In the genomic region with DNA sequence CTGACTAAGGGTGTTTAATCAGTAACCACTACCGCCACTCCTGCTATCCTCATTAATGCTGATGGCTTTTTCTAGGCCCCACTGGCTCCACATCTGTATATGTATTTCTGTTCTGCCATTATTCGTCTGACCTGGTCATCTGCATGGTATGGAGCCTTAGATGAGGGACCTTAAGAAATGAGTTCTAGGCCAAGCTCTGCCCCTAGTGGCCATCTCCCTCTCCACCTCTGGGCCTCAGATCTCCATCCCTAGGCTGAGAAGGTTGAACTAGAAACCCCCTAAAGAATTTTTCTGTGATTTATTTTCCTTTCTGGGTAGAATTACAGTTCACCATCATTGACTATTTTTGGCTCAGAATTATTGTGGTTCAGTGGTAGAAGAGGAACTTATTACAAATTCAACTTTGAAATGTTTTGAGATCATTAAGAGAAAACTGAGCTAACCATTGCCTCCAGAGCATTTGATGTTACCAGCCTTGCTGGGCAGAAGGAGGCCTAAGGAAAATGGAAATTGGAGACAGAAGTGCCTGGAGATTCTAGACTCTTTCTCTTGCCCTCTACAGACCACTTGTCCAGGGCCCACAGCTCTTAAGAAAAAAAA, we compare ENCODE assay signal across 13 cellular contexts.
DNase-seq lines count a peak whose midpoint lies in the region; ATAC-seq and TF ChIP-seq lines count a peak whose summit lies in the region.
"Had no signal": no experiment of that assay in that cellular context is flagged by ENCODE, and none has a peak within 500 bp of the region (broad histone marks: within the 10 kb centered on the region; RNA-seq: fewer than 3 reads in every experiment).

No MANE protein-coding gene starts in this region.

- no TSS peak for BruUV-seq in MCF 10A (replicated peaks; lab: Mats Ljungman, UMichigan)
- BruUV-seq in OCI-LY7 (replicated peaks; lab: Mats Ljungman, UMichigan) = no TSS peak

- POLR2A ChIA-PET in MCF 10A (lab: Yijun Ruan, JAX) (interaction anchor here (1.6 kb wide), 1 partner anchor 10 kb away, joined by 6 read pairs; no protein-coding TSS in a partner anchor), OCI-LY7 (lab: Charles Lee) (no interaction called here)

- no peaks in the 10 kb centered on the region for H3K9me3 Mint-ChIP-seq in MCF 10A (ENCODE audit: unreplicated experiment)
- H3K9me3 Mint-ChIP-seq: activated T-helper 17 cell treated with anti-CD3 and anti-CD28 coated beads, Interleukin-2, amount 50 U/mL, for 72 hours; T-helper 2 cell treated with Interferon-gamma antibody and Interleukin-4, amounts not matched to agents 5 μg/mL and 100 μg/mL, for 36 hours had no signal

- H3K4me1 ChIP-seq in breast epithelium (no peaks in the 10 kb centered on the region), OCI-LY7 (ENCODE audit: insufficient read depth, low read length, poor library complexity, severe bottlenecking) (no peaks in the 10 kb centered on the region), upper lobe of right lung (no peaks in the 10 kb centered on the region)

- no peaks in the 10 kb centered on the region for H3K9me2 ChIP-seq in OCI-LY7 (ENCODE audit: insufficient read depth, low read length)

- H3K27ac ChIP-seq in breast epithelium (no peak overlapping the region), OCI-LY7 (ENCODE audit: low read depth, low read length, poor library complexity, severe bottlenecking) (no peak overlapping the region), upper lobe of right lung (no peak overlapping the region)

- TF ChIP-seq POLR2A in breast epithelium (IDR thresholded peaks at IDR 0.05) = no peak

- DNase-seq in MCF 10A (ENCODE audit: unreplicated experiment) (peak; percentile 24), breast epithelium (ENCODE audit: low spot score in 2 of 2) (no peak), OCI-LY7 (ENCODE audit: low spot score) (no peak), fibroblast of mammary gland (ENCODE audit: low read depth) (no peak), upper lobe of right lung (no peak), globus pallidus (ENCODE audit: low spot score) (no peak), NCI-H446 treated with DMSO at 0.1 percent for 48 hours (lab: John Stamatoyannopoulos, UW) (no peak)
- DNase-seq: CD4-positive, alpha-beta memory T cell; midbrain; NCI-H2081 had no signal

- no peak overlapping the region for H2AFZ ChIP-seq in OCI-LY7 (ENCODE audit: low read length)

- H3K27me3 Mint-ChIP-seq in MCF 10A (ENCODE audit: insufficient read depth, unreplicated experiment) = no peaks in the 10 kb centered on the region

- H3K36me3 ChIP-seq in breast epithelium (no peaks in the 10 kb centered on the region), OCI-LY7 (ENCODE audit: insufficient read depth, low read length) (no peaks in the 10 kb centered on the region), upper lobe of right lung (no peaks in the 10 kb centered on the region)

- TF ChIP-seq CTCF in MCF 10A (IDR thresholded peaks at IDR 0.05; ENCODE audit: unreplicated experiment) (peak; percentile 30), breast epithelium (IDR thresholded peaks at IDR 0.05) (peak in 1 of 3 donors; percentile 17), OCI-LY7 (conservative IDR thresholded peaks at IDR 0.05; ENCODE audit: low read length) (peak; percentile 75), fibroblast of mammary gland (conservative IDR thresholded peaks at IDR 0.05; ENCODE audit: control insufficient read depth, insufficient read depth, low read depth, low read length) (peak; percentile 52), upper lobe of right lung (IDR thresholded peaks at IDR 0.05) (peak; percentile 42)

- intact Hi-C loops in MCF 10A (cut with micrococcal nuclease) (no loop called here), breast epithelium (cut with DNase I; ENCODE audit: low total_unique reads) (no loop called here), OCI-LY7 (cut with micrococcal nuclease; ENCODE audit: unreplicated experiment) (no loop called here), upper lobe of right lung (cut with DNase I) (no loop called here)

- no peaks in the 10 kb centered on the region for H3K4me1 Mint-ChIP-seq in MCF 10A (ENCODE audit: insufficient read depth, unreplicated experiment)
- H3K4me1 Mint-ChIP-seq: activated T-helper 17 cell treated with anti-CD3 and anti-CD28 coated beads, Interleukin-2, amount 50 U/mL, for 72 hours; CD4-positive, alpha-beta memory T cell had no signal

- no peaks in the 10 kb centered on the region for H3K79me2 ChIP-seq in OCI-LY7 (ENCODE audit: insufficient read depth, low read depth, low read length)

- no peaks in the 10 kb centered on the region for H3K9me3 ChIP-seq in breast epithelium
- H3K9me3 ChIP-seq in OCI-LY7 (ENCODE audit: low read length) = no peaks in the 10 kb centered on the region
- H3K9me3 ChIP-seq in upper lobe of right lung = no peaks in the 10 kb centered on the region

- CTCF ChIA-PET in MCF 10A (lab: Yijun Ruan, JAX) (interaction anchor here (0.7 to 1.3 kb wide), 3 partner anchors 9 to 650 kb away, joined by 5 to 11 read pairs (median 7); no protein-coding TSS in a partner anchor), OCI-LY7 (lab: Charles Lee; ENCODE audit: unreplicated experiment) (interaction anchor here (1.1 kb wide), 1 partner anchor 22 kb away, joined by 3 read pairs; no protein-coding TSS in a partner anchor)

- H3K4me2 ChIP-seq in OCI-LY7 (ENCODE audit: low read length) = no peak overlapping the region

- ATAC-seq in upper lobe of right lung (no peak), HG03159 (IDR thresholded peaks at IDR 0.05; ENCODE audit: unreplicated experiment) (no peak)
- ATAC-seq: activated T-helper 17 cell treated with anti-CD3 and anti-CD28 coated beads, Interleukin-2, amount 50 U/mL, for 72 hours had no signal

- no peak overlapping the region for H3K4me3 Mint-ChIP-seq in MCF 10A (ENCODE audit: unreplicated experiment)
- H3K4me3 Mint-ChIP-seq: activated T-helper 17 cell treated with anti-CD3 and anti-CD28 coated beads, Interleukin-2, amount 50 U/mL, for 72 hours; CD4-positive, alpha-beta memory T cell; T-helper 2 cell treated with Interferon-gamma antibody and Interleukin-4, amounts not matched to agents 5 μg/mL and 100 μg/mL, for 36 hours had no signal

- no peaks in the 10 kb centered on the region for H3K27me3 ChIP-seq in breast epithelium
- H3K27me3 ChIP-seq in upper lobe of right lung = no peaks in the 10 kb centered on the region

- H3K4me3 ChIP-seq in breast epithelium (no peak overlapping the region), OCI-LY7 (ENCODE audit: low read depth, low read length, poor library complexity, severe bottlenecking) (no peak overlapping the region), fibroblast of mammary gland (ENCODE audit: control insufficient read depth, low read depth, low read length) (no peak overlapping the region), upper lobe of right lung (no peak overlapping the region)

- no peaks in the 10 kb centered on the region for H4K20me1 ChIP-seq in OCI-LY7 (ENCODE audit: insufficient read depth, low read length)

- no peak overlapping the region for H3K27ac Mint-ChIP-seq in MCF 10A (ENCODE audit: low read depth, unreplicated experiment)
- H3K27ac Mint-ChIP-seq: activated T-helper 17 cell treated with anti-CD3 and anti-CD28 coated beads, Interleukin-2, amount 50 U/mL, for 72 hours; CD4-positive, alpha-beta memory T cell; T-helper 2 cell treated with Interferon-gamma antibody and Interleukin-4, amounts not matched to agents 5 μg/mL and 100 μg/mL, for 36 hours had no signal

- no peaks in the 10 kb centered on the region for H3K36me3 Mint-ChIP-seq in MCF 10A (ENCODE audit: insufficient read depth, unreplicated experiment)
- H3K36me3 Mint-ChIP-seq: CD4-positive, alpha-beta memory T cell had no signal
